In genomic region chr20:12699374-12700228, GRCh38 we compare ENCODE assay signal across 22 cellular contexts.
A peak's percentile ranks its signal among the peaks of the same experiment; 100 is the strongest.
DNase-seq lines count a peak whose midpoint lies in the region; ATAC-seq and TF ChIP-seq lines count a peak whose summit lies in the region.
"Had no signal": no experiment of that assay in that cellular context is flagged by ENCODE, and none has a peak within 500 bp of the region (broad histone marks: within the 10 kb centered on the region; RNA-seq: fewer than 3 reads in every experiment).

No MANE protein-coding gene starts in this region.

- TF ChIP-seq CTCF in mucosa of descending colon (IDR thresholded peaks at IDR 0.05), result no peak

- ATAC-seq in mucosa of descending colon (peak; percentile 25), HG02759 (IDR thresholded peaks at IDR 0.05; ENCODE audit: unreplicated experiment) (no peak), HG03025 (IDR thresholded peaks at IDR 0.05; ENCODE audit: low FRiP score, unreplicated experiment) (no peak)
- ATAC-seq: activated CD4-positive, CD25-positive, alpha-beta regulatory T cell treated with anti-CD3 and anti-CD28 coated beads, Interleukin-2, amount 50 U/mL, for 24 hours; activated CD8-positive, alpha-beta T cell treated with anti-CD3 and anti-CD28 coated beads, Interleukin-2, amount 10 ng/mL, durations not matched to agents 7 days and 5 days; CD8-positive, alpha-beta T cell; left cardiac atrium; psoas muscle; stimulated activated naive B cell treated with anti-CD40 and anti-IgM and Interleukin-4, amounts not matched to agents 10 μg/mL and 1 μg/mL and 100 μg/mL, for 72 hours had no signal

- no peaks in the 10 kb centered on the region for H3K9me3 ChIP-seq in mucosa of descending colon
- H3K9me3 ChIP-seq: psoas muscle, thoracic aorta had no signal

- intact Hi-C loops in mucosa of descending colon (cut with DNase I, micrococcal nuclease), result no loop called here

- no peaks in the 10 kb centered on the region for H3K36me3 ChIP-seq in mucosa of descending colon (ENCODE audit: low read depth)
- H3K36me3 ChIP-seq: thoracic aorta had no signal

- in situ Hi-C loops in Caki2 (cut with HindIII; ENCODE audit: low pct_unique_long_range_greater_than_20kb, low sequenced_read_pairs), result no loop called here

- no peak overlapping the region for H3K4me3 ChIP-seq in mucosa of descending colon
- H3K4me3 ChIP-seq: coronary artery, psoas muscle, skin epidermis, thoracic aorta had no signal

- no peaks in the 10 kb centered on the region for H3K4me1 ChIP-seq in mucosa of descending colon (ENCODE audit: low read depth)
- H3K4me1 ChIP-seq: psoas muscle had no signal

- DNase-seq in Caki2 (ENCODE audit: low read depth) (peak; percentile 4), NCI-H1417 (lab: John Stamatoyannopoulos, UW) (peak; percentile 32 to 83 (median 46)), NCI-H748 (lab: John Stamatoyannopoulos, UW; ENCODE audit: unreplicated experiment) (peak; percentile 87), mucosa of descending colon (no peak), mesenteric fat pad (ENCODE audit: low spot score) (no peak)
- DNase-seq: activated CD8-positive, alpha-beta T cell treated with anti-CD3 and anti-CD28 coated beads, Interleukin-2, amount 10 ng/mL, durations not matched to agents 7 days and 5 days; activated naive CD4-positive, alpha-beta T cell; activated T-cell treated with anti-CD3 and anti-CD28 coated beads, Interleukin-2, amount 50 U/mL, for 1 hour; CD8-positive, alpha-beta T cell; H9; left cardiac atrium; NCI-H2029 treated with DMSO at 0.1 percent for 48 hours; psoas muscle; stimulated activated CD4-positive, alpha-beta T cell treated with anti-CD3 and anti-CD28 coated beads, Interleukin-2, amount 100 ng/mL, for 24 hours; stimulated activated naive B cell treated with anti-CD40 and anti-IgM and Interleukin-4, amounts not matched to agents 10 μg/mL and 1 μg/mL and 100 μg/mL, for 72 hours; T1000 had no signal

Comparison
In these comparisons a context has a peak if more than half of its experiments do, and no peak if none do; other contexts are left out.
1. DNase-seq: peak in Caki2 (single experiment), NCI-H1417 (3 of 3) and NCI-H748 (single experiment); none in mucosa of descending colon (0 of 3) and mesenteric fat pad (single experiment).